11 cellular contexts compared by ENCODE assay signal in genomic region chr10:93752761-93753160, GRCh38. TPM values are rescaled to one million over a fixed set of nuclear protein-coding genes. Genes with fewer than 3 reads are reported as not detected.
DNase-seq lines count a peak whose midpoint lies in the region; ATAC-seq lines count a peak whose summit lies in the region.
"Had no signal": no experiment of that assay in that cellular context is flagged by ENCODE, and none has a peak within 500 bp of the region (broad histone marks: within the 10 kb centered on the region; RNA-seq: fewer than 3 reads in every experiment).

No MANE protein-coding gene starts in this region.

- ATAC-seq in GM21381 (IDR thresholded peaks at IDR 0.05; ENCODE audit: unreplicated experiment) = no peak

- peak; percentile 60 for DNase-seq in AG08395 (ENCODE audit: low spot score)
- peak; percentile 13 for DNase-seq in HS-5 (ENCODE audit: low read depth)
- peak; percentile 50 for DNase-seq in amniotic stem cell (lab: John Stamatoyannopoulos, UW)
- DNase-seq in hepatic stellate cell (ENCODE audit: low spot score) = peak; percentile 36
- no peak for DNase-seq in activated CD8-positive, alpha-beta memory T cell treated with anti-CD3 and anti-CD28 coated beads, Interleukin-2, amount 50 U/mL, for 4 hours
- no peak for DNase-seq in posterior vena cava (ENCODE audit: low spot score)
- DNase-seq in germinal center (ENCODE audit: low spot score) = no peak
- DNase-seq: activated CD4-positive, alpha-beta T cell treated with anti-CD3 and anti-CD28 coated beads, Interleukin-2, amount 50 U/mL, for 1 hour; NCI-H1436; SHP77 treated with DMSO at 0.1 percent for 48 hours had no signal

- intact Hi-C loops in posterior vena cava (cut with DNase I) = no loop called here

RNA-seq across cellular contexts. Expression of gene LGI1, which starts 5.0 kb away (rescaled TPM):
- 1 to 10 TPM in 1 of 2 donors, not detected in 1; 2.6 TPM for total RNA-seq in posterior vena cava

RNA-seq across cellular contexts. Expression of gene FRA10AC1, which starts 50.4 kb away (rescaled TPM):
- total RNA-seq in posterior vena cava = 10 to 100 TPM; 15.1 to 24.4 TPM

Comparison
In these comparisons a context has a peak if more than half of its experiments do, and no peak if none do; other contexts are left out.
1. DNase-seq: peak in AG08395 (single experiment), HS-5 (single experiment), amniotic stem cell (single experiment) and hepatic stellate cell (single experiment); none in activated CD8-positive, alpha-beta memory T cell treated with anti-CD3 and anti-CD28 coated beads, Interleukin-2, amount 50 U/mL, for 4 hours (single experiment), posterior vena cava (single experiment) and germinal center (single experiment).